Comparison of ENCODE assay signal across 15 cellular contexts in the genomic region with DNA sequence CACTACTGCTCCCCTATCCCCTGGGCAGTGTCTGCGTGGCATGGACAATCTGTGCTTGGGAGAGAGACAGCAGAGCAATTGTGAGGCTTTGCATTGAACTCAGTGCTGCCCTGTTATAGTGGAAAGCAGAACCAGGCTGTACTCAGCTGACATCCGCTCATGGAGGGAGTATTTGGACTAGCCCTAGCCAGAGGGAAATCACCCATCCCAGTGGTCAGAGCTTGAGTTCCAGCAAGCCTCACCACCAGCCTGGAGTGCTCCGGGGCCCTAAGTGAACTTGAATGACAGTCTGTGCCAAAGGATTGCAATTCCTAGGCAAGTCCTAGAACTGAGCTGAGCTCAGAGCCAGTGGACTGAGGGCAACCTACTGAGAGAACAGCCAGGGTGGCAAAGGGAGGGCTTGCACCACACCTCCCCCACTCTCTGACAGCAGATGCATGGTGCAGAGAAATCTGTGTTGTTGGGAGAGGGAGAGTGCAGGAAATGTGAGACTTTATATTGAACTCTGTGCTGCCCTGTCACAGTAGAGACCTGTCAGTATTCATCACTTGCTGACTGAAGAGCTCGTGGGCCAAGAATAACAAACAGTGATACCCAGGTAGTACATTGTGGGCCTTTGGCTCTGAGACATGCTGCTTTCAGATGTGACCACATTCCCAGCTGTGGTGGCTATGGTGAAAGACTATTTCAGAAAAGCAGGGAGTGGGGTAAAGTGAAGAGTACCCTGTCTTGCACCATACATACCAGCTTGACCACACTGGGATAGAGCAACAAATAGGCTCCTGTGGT.
"Had no signal": no experiment of that assay in that cellular context is flagged by ENCODE, and none has a peak within 500 bp of the region (broad histone marks: within the 10 kb centered on the region; RNA-seq: fewer than 3 reads in every experiment).

No MANE protein-coding gene starts in this region.

- ATAC-seq: esophagus mucosa had no signal

- H3K27me3 ChIP-seq: adrenal gland, brain microvascular endothelial cell, neural progenitor cell, pancreas, sigmoid colon had no signal

- H3K36me3 ChIP-seq: adrenal gland, brain microvascular endothelial cell, neural progenitor cell, pancreas, sigmoid colon had no signal

- H3K27ac ChIP-seq: adrenal gland, brain microvascular endothelial cell, neural progenitor cell, pancreas, sigmoid colon had no signal

- H3K4me3 ChIP-seq: adrenal gland, neural progenitor cell, pancreas, sigmoid colon had no signal

- H3K4me1 ChIP-seq: adrenal gland, neural progenitor cell, pancreas, sigmoid colon had no signal

- DNase-seq: activated CD4-positive, alpha-beta T cell treated with anti-CD3 and anti-CD28 coated beads, Interleukin-2, amount 50 U/mL, for 1 hour; activated naive CD4-positive, alpha-beta T cell treated with anti-CD3 and anti-CD28 coated beads, Interleukin-2, amount 50 U/mL, for 16 hours; activated T-cell treated with anti-CD3 and anti-CD28 coated beads, Interleukin-2, amount 50 U/mL, for 1 hour; adrenal gland; brain microvascular endothelial cell; cerebellar nuclear complex; dermis blood vessel endothelial cell; head of caudate nucleus; left colon; pancreas; sigmoid colon; stimulated activated CD4-positive, alpha-beta T cell treated with anti-CD3 and anti-CD28 coated beads, Interleukin-4, amount 100 ng/mL, for 4 hours; T-helper 2 cell had no signal

- H3K9me3 ChIP-seq: adrenal gland, pancreas had no signal
